In genomic region chr17:66272699-66273390, GRCh38 we compare ENCODE assay signal across 15 cellular contexts. TPM values are rescaled to one million over a fixed set of nuclear protein-coding genes. Genes with fewer than 3 reads are reported as not detected.
DNase-seq lines count a peak whose midpoint lies in the region; ATAC-seq and TF ChIP-seq lines count a peak whose summit lies in the region.
"Had no signal": no experiment of that assay in that cellular context is flagged by ENCODE, and none has a peak within 500 bp of the region (broad histone marks: within the 10 kb centered on the region; RNA-seq: fewer than 3 reads in every experiment).

No MANE protein-coding gene starts in this region.

- H3K9me3 Mint-ChIP-seq in CD4-positive, alpha-beta T cell: no peaks in the 10 kb centered on the region
- H3K9me3 Mint-ChIP-seq: activated naive CD4-positive, alpha-beta T cell treated with anti-CD3 and anti-CD28 coated beads, Interleukin-2, amount 10 ng/mL, durations not matched to agents 7 days and 5 days had no signal

- H3K27ac Mint-ChIP-seq in CD4-positive, alpha-beta T cell: no peak overlapping the region
- H3K27ac Mint-ChIP-seq: activated CD4-positive, alpha-beta T cell treated with anti-CD3 and anti-CD28 coated beads, Interleukin-2, amount 10 ng/mL, durations not matched to agents 7 days and 5 days; activated naive CD4-positive, alpha-beta T cell treated with anti-CD3 and anti-CD28 coated beads, Interleukin-2, amount 10 ng/mL, durations not matched to agents 7 days and 5 days had no signal

- BruUV-seq in HCT116 (replicated peaks; lab: Mats Ljungman, UMichigan) (no TSS peak), OCI-LY7 (replicated peaks; lab: Mats Ljungman, UMichigan) (no TSS peak)

- intact Hi-C loops in HCT116 (cut with micrococcal nuclease): no loop called here
- intact Hi-C loops in CD4-positive, alpha-beta T cell (cut with DNase I, micrococcal nuclease): no loop called here
- intact Hi-C loops in OCI-LY7 (cut with micrococcal nuclease; ENCODE audit: unreplicated experiment): no loop called here

- H3K36me3 ChIP-seq in HCT116 (ENCODE audit: control insufficient read depth in 1 of 2, insufficient read depth in 2 of 2, low read length in 2 of 2): no peaks in the 10 kb centered on the region
- no peaks in the 10 kb centered on the region for H3K36me3 ChIP-seq in SK-N-SH (replicated peaks in 1 of 2; ENCODE audit: control insufficient read depth in 1 of 2, insufficient read depth in 2 of 2, low read length in 1 of 2)
- no peaks in the 10 kb centered on the region for H3K36me3 ChIP-seq in OCI-LY7 (ENCODE audit: insufficient read depth, low read length)
- H3K36me3 ChIP-seq: ovary had no signal

- peaks cover 60% of the 10 kb centered on the region for H3F3A ChIP-seq in SK-N-SH (replicated peaks; ENCODE audit: insufficient read depth)

- H3K27me3 ChIP-seq in HCT116 (ENCODE audit: insufficient read depth, low read length): no peaks in the 10 kb centered on the region
- no peaks in the 10 kb centered on the region for H3K27me3 ChIP-seq in SK-N-SH (ENCODE audit: insufficient read depth)
- H3K27me3 ChIP-seq in CD4-positive, alpha-beta T cell (ENCODE audit: control insufficient read depth, insufficient read depth, low read length): no peaks in the 10 kb centered on the region
- H3K27me3 ChIP-seq: ovary had no signal

- peak; percentile 28 to 97; a peak in 3 of 4 replicates for TF ChIP-seq EP300 in SK-N-SH (IDR thresholded peaks at IDR 0.05; ENCODE audit: borderline replicate concordance in 1 of 2, low read depth in 1 of 2, low read length in 1 of 2)

- WGBS in SK-N-SH (ENCODE audit: low lambda C conversion rate): 13% methylated on average over 6 of the region's 6 CpGs

- H3K4me2 ChIP-seq in HCT116 (ENCODE audit: low read length) (peak overlapping the region; percentile 45), SK-N-SH (peak overlapping the region; percentile 73), OCI-LY7 (ENCODE audit: low read length) (no peak overlapping the region)

- no peaks in the 10 kb centered on the region for H3K9me2 ChIP-seq in HCT116 (ENCODE audit: insufficient read depth)
- no peaks in the 10 kb centered on the region for H3K9me2 ChIP-seq in SK-N-SH
- H3K9me2 ChIP-seq in OCI-LY7 (ENCODE audit: insufficient read depth, low read length): no peaks in the 10 kb centered on the region

- no peak for DNase-seq in HCT116 (ENCODE audit: low read depth, low spot score)
- no peak for DNase-seq in SK-N-SH
- DNase-seq in fibroblast of pulmonary artery (ENCODE audit: low read depth): peak; percentile 65
- DNase-seq in stromal cell of bone marrow (ENCODE audit: low read depth): peak; percentile 61
- no peak for DNase-seq in CD4-positive, alpha-beta T cell
- no peak for DNase-seq in OCI-LY7 (ENCODE audit: low spot score)
- DNase-seq: activated CD4-positive, alpha-beta T cell treated with anti-CD3 and anti-CD28 coated beads, Interleukin-2, amount 10 ng/mL, durations not matched to agents 7 days and 5 days; activated naive CD4-positive, alpha-beta T cell treated with anti-CD3 and anti-CD28 coated beads, Interleukin-2, amount 10 ng/mL, durations not matched to agents 7 days and 5 days; islet precursor cell; NCI-H187 treated with DMSO at 0.1 percent for 48 hours; SHP77 had no signal

- H3K4me1 ChIP-seq in HCT116 (ENCODE audit: control insufficient read depth in 1 of 2, insufficient read depth in 2 of 2, low read length in 2 of 2) (peaks cover 27 to 40% of the 10 kb centered on the region in 2 experiments), SK-N-SH (ENCODE audit: control insufficient read depth in 1 of 2, insufficient read depth in 2 of 2, low read depth in 1 of 2, low read length in 1 of 2) (peaks cover 3 to 37% of the 10 kb centered on the region in 2 experiments; a peak in 3 of 4 replicates), OCI-LY7 (ENCODE audit: insufficient read depth, low read length, poor library complexity, severe bottlenecking) (no peaks in the 10 kb centered on the region)

- H4K20me1 ChIP-seq in HCT116 (ENCODE audit: insufficient read depth) (no peaks in the 10 kb centered on the region), SK-N-SH (ENCODE audit: insufficient read depth) (no peaks in the 10 kb centered on the region), OCI-LY7 (ENCODE audit: insufficient read depth, low read length) (no peaks in the 10 kb centered on the region)

- H3K79me2 ChIP-seq in HCT116 (ENCODE audit: insufficient read depth, low read length) (no peaks in the 10 kb centered on the region), SK-N-SH (ENCODE audit: insufficient read depth) (peaks cover 6% of the 10 kb centered on the region; the same call in 1 of the 2 replicates), OCI-LY7 (ENCODE audit: insufficient read depth, low read depth, low read length) (no peaks in the 10 kb centered on the region)

- H2AFZ ChIP-seq in HCT116 (ENCODE audit: low read depth, low read length, poor library complexity, severe bottlenecking): peak overlapping the region; percentile 56
- peak overlapping the region; percentile 42 for H2AFZ ChIP-seq in SK-N-SH (ENCODE audit: low read depth)
- H2AFZ ChIP-seq in OCI-LY7 (ENCODE audit: low read length): no peak overlapping the region

- H3K4me3 Mint-ChIP-seq in CD4-positive, alpha-beta T cell: no peak overlapping the region
- H3K4me3 Mint-ChIP-seq: activated CD4-positive, alpha-beta T cell treated with anti-CD3 and anti-CD28 coated beads, Interleukin-2, amount 10 ng/mL, durations not matched to agents 7 days and 5 days; activated naive CD4-positive, alpha-beta T cell treated with anti-CD3 and anti-CD28 coated beads, Interleukin-2, amount 10 ng/mL, durations not matched to agents 7 days and 5 days had no signal

- no peak for ATAC-seq in HCT116
- no peak for ATAC-seq in CD4-positive, alpha-beta T cell (ENCODE audit: poor library complexity)
- no peak for ATAC-seq in HG03039 (IDR thresholded peaks at IDR 0.05; ENCODE audit: unreplicated experiment)

- no peaks in the 10 kb centered on the region for H3K27me3 Mint-ChIP-seq in CD4-positive, alpha-beta T cell
- H3K27me3 Mint-ChIP-seq: activated CD4-positive, alpha-beta T cell treated with anti-CD3 and anti-CD28 coated beads, Interleukin-2, amount 10 ng/mL, durations not matched to agents 7 days and 5 days had no signal

- H3K9ac ChIP-seq in HCT116 (ENCODE audit: low read length) (no peak overlapping the region), SK-N-SH (peak overlapping the region; percentile 46; the same call in 1 of the 2 replicates)

- CTCF ChIA-PET in HCT116 (lab: Charles Lee): no interaction called here
- CTCF ChIA-PET in SK-N-SH (lab: Yijun Ruan, JAX): interaction anchor here (1.0 kb wide), 1 partner anchor 401 kb away, joined by 3 read pairs; no protein-coding TSS in a partner anchor
- CTCF ChIA-PET in CD4-positive, alpha-beta T cell (lab: Charles Lee): interaction anchor here (0.7 kb wide), 1 partner anchor 15 kb away, joined by 3 read pairs; no protein-coding TSS in a partner anchor
- CTCF ChIA-PET in OCI-LY7 (lab: Charles Lee; ENCODE audit: unreplicated experiment): no interaction called here

- no peaks in the 10 kb centered on the region for H3K4me1 Mint-ChIP-seq in CD4-positive, alpha-beta T cell (ENCODE audit: low read depth)
- H3K4me1 Mint-ChIP-seq: activated naive CD4-positive, alpha-beta T cell treated with anti-CD3 and anti-CD28 coated beads, Interleukin-2, amount 10 ng/mL, durations not matched to agents 7 days and 5 days had no signal

- TF ChIP-seq CTCF in HCT116 (IDR thresholded peaks at IDR 0.05 in 2 of 3, conservative IDR thresholded peaks at IDR 0.05 in 1 of 3; ENCODE audit: borderline replicate concordance in 1 of 3, insufficient read depth in 1 of 3, low read depth in 2 of 3, low read length in 2 of 3): no peak
- TF ChIP-seq CTCF in SK-N-SH (IDR thresholded peaks at IDR 0.05): no peak
- no peak for TF ChIP-seq CTCF in fibroblast of pulmonary artery (IDR thresholded peaks at IDR 0.05; ENCODE audit: low read length, missing control alignments)
- TF ChIP-seq CTCF in CD4-positive, alpha-beta T cell (IDR thresholded peaks at IDR 0.05): no peak
- TF ChIP-seq CTCF in OCI-LY7 (conservative IDR thresholded peaks at IDR 0.05; ENCODE audit: low read length): no peak

- H3K4me3 ChIP-seq in HCT116 (replicated peaks in 1 of 2; ENCODE audit: low read depth in 1 of 2, low read length in 2 of 2) (no peak overlapping the region), SK-N-SH (ENCODE audit: low read depth in 2 of 2, low read length in 1 of 2) (peak overlapping the region in 1 of 2 experiments; percentile 13; a peak in 2 of 4 replicates), fibroblast of pulmonary artery (replicated peaks; ENCODE audit: low read depth, low read length) (peak overlapping the region; percentile 0), OCI-LY7 (ENCODE audit: low read depth, low read length, poor library complexity, severe bottlenecking) (no peak overlapping the region)
- H3K4me3 ChIP-seq: ovary had no signal

- TF ChIP-seq RAD21 in HCT116 (IDR thresholded peaks at IDR 0.05; ENCODE audit: low read depth): no peak
- no peak for TF ChIP-seq RAD21 in SK-N-SH (IDR thresholded peaks at IDR 0.05; ENCODE audit: low read length)

- RAD21 ChIA-PET in HCT116 (lab: Charles Lee; ENCODE audit: low non-redundant PET in 1 of 2, low total read pairs in 2 of 2, uncharacterized antibody in 2 of 2, unreplicated experiment in 2 of 2): no interaction called here

- POLR2A ChIA-PET in HCT116 (lab: Charles Lee): interaction anchor here (0.6 kb wide), 2 partner anchors 151 to 283 kb away, joined by 3 read pairs; no protein-coding TSS in a partner anchor
- POLR2A ChIA-PET in SK-N-SH (lab: Yijun Ruan, JAX): no interaction called here
- POLR2A ChIA-PET in CD4-positive, alpha-beta T cell (lab: Charles Lee): no interaction called here
- POLR2A ChIA-PET in OCI-LY7 (lab: Charles Lee): interaction anchor here (1.1 kb wide), 1 partner anchor 15 kb away, joined by 4 read pairs; no protein-coding TSS in a partner anchor

- H3K36me3 Mint-ChIP-seq in CD4-positive, alpha-beta T cell (ENCODE audit: low read depth): no peaks in the 10 kb centered on the region
- H3K36me3 Mint-ChIP-seq: activated naive CD4-positive, alpha-beta T cell treated with anti-CD3 and anti-CD28 coated beads, Interleukin-2, amount 10 ng/mL, durations not matched to agents 7 days and 5 days had no signal

- H3K27ac ChIP-seq in HCT116 (ENCODE audit: low read depth, low read length) (no peak overlapping the region), SK-N-SH (ENCODE audit: low read depth in 2 of 2, low read length in 1 of 2) (peak overlapping the region; percentile 39 to 85; a peak in 3 of 4 replicates), OCI-LY7 (ENCODE audit: low read depth, low read length, poor library complexity, severe bottlenecking) (no peak overlapping the region)
- no peak overlapping the region for H3K27ac ChIP-seq in CD4-positive, alpha-beta T cell (ENCODE audit: low read depth, low read length)
- H3K27ac ChIP-seq: HL-60, ovary had no signal

- no peaks in the 10 kb centered on the region for H3K9me3 ChIP-seq in HCT116 (ENCODE audit: control insufficient read depth in 1 of 2, insufficient read depth in 1 of 2, low read depth in 1 of 2, low read length in 2 of 2)
- H3K9me3 ChIP-seq in SK-N-SH: no peaks in the 10 kb centered on the region
- H3K9me3 ChIP-seq in CD4-positive, alpha-beta T cell (ENCODE audit: control insufficient read depth, low read length): peaks cover 4% of the 10 kb centered on the region
- no peaks in the 10 kb centered on the region for H3K9me3 ChIP-seq in OCI-LY7 (ENCODE audit: low read length)
- H3K9me3 ChIP-seq: ovary had no signal

- TF ChIP-seq POLR2A in HCT116 (IDR thresholded peaks at IDR 0.05; ENCODE audit: borderline replicate concordance, extremely low read depth, insufficient read depth, insufficient read length): no peak

RNA-seq across cellular contexts. Expression of gene PRKCA, which starts 29.6 kb away (rescaled TPM):
- total RNA-seq in HCT116 (2021; ENCODE audit: unreplicated experiment) (18.8 TPM), OCI-LY7 (2022) (31.3 and 32.1 TPM in 2 replicates)
- 6.7 and 7.4 TPM in 2 replicates for polyA plus RNA-seq in HCT116 (2012)
- polyA plus RNA-seq in SK-N-SH (2012; rRNA removed): 108 and 123 TPM in 2 replicates
- 111 and 128 TPM in 2 replicates for polyA plus RNA-seq in SK-N-SH (2012; cell fraction: cytosol; rRNA removed)
- 126 and 178 TPM in 2 replicates for polyA plus RNA-seq in SK-N-SH (2012; cell fraction: nucleus; rRNA removed)
- total RNA-seq in CD4-positive, alpha-beta T cell: 10 to 100 TPM; 84.8 to 88.6 TPM
- 5.2 and 6.6 TPM in 2 replicates for total RNA-seq in OCI-LY7 (2014; rRNA removed; shearing (Covaris generic))

RNA-seq across cellular contexts. Expression of gene APOH, which starts 43.6 kb away (rescaled TPM):
- total RNA-seq in HCT116 (2021; ENCODE audit: unreplicated experiment) (1.7 TPM), OCI-LY7 (2022) (not detected in 2 replicates)
- polyA plus RNA-seq in HCT116 (2012): not detected in 2 replicates
- not detected in 2 replicates for polyA plus RNA-seq in SK-N-SH (2012; rRNA removed)
- polyA plus RNA-seq in SK-N-SH (2012; cell fraction: cytosol; rRNA removed): 0.03 and 0.08 TPM in 2 replicates
- polyA plus RNA-seq in SK-N-SH (2012; cell fraction: nucleus; rRNA removed): not detected in 2 replicates
- not detected for total RNA-seq in CD4-positive, alpha-beta T cell
- not detected in 2 replicates for total RNA-seq in OCI-LY7 (2014; rRNA removed; shearing (Covaris generic))
- total RNA-seq: activated CD4-positive, alpha-beta T cell treated with anti-CD3 and anti-CD28 coated beads, Interleukin-2, amount 10 ng/mL, durations not matched to agents 7 days and 5 days; urinary bladder had no signal

Comparison
In these comparisons a context has a peak if more than half of its experiments do, and no peak if none do; other contexts are left out.
1. DNase-seq: peak in fibroblast of pulmonary artery (single experiment) and stromal cell of bone marrow (single experiment); none in HCT116 (single experiment), SK-N-SH (single experiment), CD4-positive, alpha-beta T cell (0 of 10) and OCI-LY7 (single experiment).
2. H3K27ac ChIP-seq: peak in SK-N-SH (2 of 2); none in HCT116 (single experiment), CD4-positive, alpha-beta T cell (single experiment) and OCI-LY7 (single experiment).
3. CTCF ChIA-PET loops: an anchor here in SK-N-SH (1.0 kb wide) and CD4-positive, alpha-beta T cell (0.7 kb wide); none called in HCT116 and OCI-LY7.
4. POLR2A ChIA-PET loops: an anchor here in HCT116 (0.6 kb wide) and OCI-LY7 (1.1 kb wide); none called in SK-N-SH and CD4-positive, alpha-beta T cell.
5. Of the 11 proteins assayed by ChIP-seq in both SK-N-SH and HCT116: peak only in SK-N-SH: POLR2AphosphoS5, REST, SIN3A, YY1 and ZBTB33; only in HCT116: none; in both: JUND; in neither: 5.